7 cellular contexts compared by ENCODE assay signal in the genomic region with DNA sequence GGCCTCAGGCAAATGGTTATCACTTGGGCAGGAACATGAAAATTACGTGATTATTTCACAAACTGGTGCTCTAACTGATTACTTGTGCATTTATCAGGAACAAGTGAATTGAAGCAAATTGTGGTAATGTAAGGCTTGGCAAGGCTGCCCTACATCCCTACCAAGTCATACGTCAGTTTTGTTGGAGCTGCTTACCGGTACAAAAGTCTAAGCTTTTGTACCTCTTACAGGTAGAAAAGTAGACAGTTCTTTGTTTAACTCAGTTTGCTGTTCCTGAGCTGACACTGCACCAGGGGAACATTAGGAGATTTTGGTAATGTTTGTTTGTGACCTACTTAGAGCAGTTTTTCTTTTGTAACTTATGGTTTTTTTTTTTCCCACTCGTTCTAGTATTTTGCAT. TPM values are rescaled to one million over a fixed set of nuclear protein-coding genes. Genes with fewer than 3 reads are reported as not detected.
A peak's percentile ranks its signal among the peaks of the same experiment; 100 is the strongest.
DNase-seq lines count a peak whose midpoint lies in the region; TF ChIP-seq lines count a peak whose summit lies in the region.

No MANE protein-coding gene starts in this region.

- no peaks in the 10 kb centered on the region; the same call in 1 of the 2 replicates for H3K27me3 Mint-ChIP-seq in HFFc6 (ENCODE audit: insufficient read depth)
- no peaks in the 10 kb centered on the region for H3K27me3 Mint-ChIP-seq in glutamatergic neuron (ENCODE audit: unreplicated experiment)

- peak overlapping the region; percentile 88 for H3K9ac ChIP-seq in smooth muscle cell (ENCODE audit: low read depth)

- H3K36me3 Mint-ChIP-seq in HFFc6 (ENCODE audit: low read depth) (peaks cover 32% of the 10 kb centered on the region), glutamatergic neuron (ENCODE audit: unreplicated experiment) (no peaks in the 10 kb centered on the region)

- H3K27ac ChIP-seq in VCaP, result peak overlapping the region; percentile 96
- peak overlapping the region; percentile 87 for H3K27ac ChIP-seq in smooth muscle cell (ENCODE audit: low read depth)

- H4K20me1 ChIP-seq in smooth muscle cell (ENCODE audit: low read depth), result peaks cover 69% of the 10 kb centered on the region

- H2AFZ ChIP-seq in smooth muscle cell (ENCODE audit: low read depth), result no peak overlapping the region

- peaks cover 36% of the 10 kb centered on the region for H3K4me1 ChIP-seq in smooth muscle cell (ENCODE audit: low read depth)

- H3K27ac Mint-ChIP-seq in HFFc6, result peak overlapping the region; percentile 12; the same call in 1 of the 2 replicates
- peak overlapping the region; percentile 53 for H3K27ac Mint-ChIP-seq in glutamatergic neuron (ENCODE audit: unreplicated experiment)

- TF ChIP-seq CTCF in HFFc6 (IDR thresholded peaks at IDR 0.05) (no peak), VCaP (conservative IDR thresholded peaks at IDR 0.05) (no peak), glutamatergic neuron (IDR thresholded peaks at IDR 0.05; ENCODE audit: partially characterized antibody, unreplicated experiment) (no peak), smooth muscle cell (IDR thresholded peaks at IDR 0.05; ENCODE audit: borderline replicate concordance, insufficient read depth, poor library complexity, severe bottlenecking) (no peak)

- peak overlapping the region; percentile 92 for H3K4me3 ChIP-seq in smooth muscle cell

- H3K36me3 ChIP-seq in smooth muscle cell (ENCODE audit: low read depth), result no peaks in the 10 kb centered on the region

- H3F3A ChIP-seq in smooth muscle cell (ENCODE audit: low read depth), result peaks cover 7% of the 10 kb centered on the region

- no peak for DNase-seq in HFFc6
- DNase-seq in glutamatergic neuron, result no peak
- DNase-seq in smooth muscle cell (lab: John Stamatoyannopoulos, UW; ENCODE audit: unreplicated experiment), result no peak
- no peak for DNase-seq in iPS-NIHi7 (ENCODE audit: extremely low spot score)
- DNase-seq in ecto neural progenitor cell (ENCODE audit: low spot score), result no peak
- DNase-seq in COR-L47 (lab: John Stamatoyannopoulos, UW), result no peak

- peak overlapping the region; percentile 96; the same call in 1 of the 2 replicates for H3K4me3 Mint-ChIP-seq in HFFc6
- H3K4me3 Mint-ChIP-seq in glutamatergic neuron (ENCODE audit: unreplicated experiment), result peak overlapping the region; percentile 85

- peak overlapping the region; percentile 98 for H3K4me2 ChIP-seq in smooth muscle cell

- no peaks in the 10 kb centered on the region for H3K9me3 Mint-ChIP-seq in HFFc6
- H3K9me3 Mint-ChIP-seq in glutamatergic neuron (ENCODE audit: unreplicated experiment), result no peaks in the 10 kb centered on the region

- 17% methylated on average over 4 of the region's 4 CpGs for WGBS in smooth muscle cell (ENCODE audit: low lambda C conversion rate)

- peaks cover 69% of the 10 kb centered on the region for H3K79me2 ChIP-seq in smooth muscle cell (ENCODE audit: low read depth)

- H3K27me3 ChIP-seq in smooth muscle cell (ENCODE audit: low read depth), result no peaks in the 10 kb centered on the region

- H3K4me1 Mint-ChIP-seq in HFFc6 (ENCODE audit: low read depth), result peaks cover 55% of the 10 kb centered on the region
- peaks cover 38% of the 10 kb centered on the region for H3K4me1 Mint-ChIP-seq in glutamatergic neuron (ENCODE audit: low read depth, unreplicated experiment)

- H3K9me3 ChIP-seq in smooth muscle cell (replicated peaks; ENCODE audit: low read depth), result no peaks in the 10 kb centered on the region

RNA-seq across cellular contexts. Expression of a gene that starts 2.2 kb away (rescaled TPM):
- 100 to 1,000 TPM; 242 to 284 (median 245) TPM for total RNA-seq in HFFc6 (2021; fragmentation: NEBNext Ultra II Directional; extraction: Animal tissue kit (Norgen Biotek cat#: 25700))
- total RNA-seq in glutamatergic neuron (ENCODE audit: unreplicated experiment) (127 TPM), smooth muscle cell (96.8 and 99.4 TPM in 2 replicates)
- polyA plus RNA-seq in smooth muscle cell, result 63.2 and 69.5 TPM in 2 replicates

RNA-seq across cellular contexts. Expression of a gene that starts 15.5 kb away (rescaled TPM):
- 100 to 1,000 TPM; 148 to 185 (median 155) TPM for total RNA-seq in HFFc6 (2021; fragmentation: NEBNext Ultra II Directional; extraction: Animal tissue kit (Norgen Biotek cat#: 25700))
- total RNA-seq in glutamatergic neuron (ENCODE audit: unreplicated experiment) (82.9 TPM), smooth muscle cell (73.3 and 84.3 TPM in 2 replicates)
- polyA plus RNA-seq in smooth muscle cell, result 315 and 337 TPM in 2 replicates
